8 cellular contexts compared by ENCODE assay signal in the genomic region with DNA sequence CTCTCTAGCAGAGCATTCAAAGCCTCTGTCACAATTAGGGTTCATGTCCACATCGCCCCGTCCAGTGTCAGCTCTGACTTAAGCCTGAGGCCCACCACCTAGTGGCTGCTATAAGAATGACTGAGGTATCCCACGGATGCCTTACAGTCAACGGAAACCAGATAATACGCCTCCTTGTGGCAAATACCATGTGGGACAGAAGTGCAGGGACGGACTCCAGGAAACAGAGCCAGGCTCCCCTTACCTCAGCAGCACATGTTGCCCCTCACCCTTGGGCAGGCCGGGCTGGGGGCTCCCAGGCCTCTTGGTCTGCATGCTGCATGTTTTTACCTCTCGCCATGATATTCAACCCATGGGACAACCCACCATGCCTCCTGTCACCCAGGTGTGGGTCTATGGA.
A peak's percentile ranks its signal among the peaks of the same experiment; 100 is the strongest.
DNase-seq lines count a peak whose midpoint lies in the region; ATAC-seq and TF ChIP-seq lines count a peak whose summit lies in the region.

No MANE protein-coding gene starts in this region.

- H3K79me2 ChIP-seq in PC-9 (ENCODE audit: low read depth): no peaks in the 10 kb centered on the region

- peaks cover 2% of the 10 kb centered on the region for H3K27me3 Mint-ChIP-seq in activated naive CD8-positive, alpha-beta T cell treated with anti-CD3 and anti-CD28 coated beads, Interleukin-2, amount 50 U/mL, for 24 hours

- no peaks in the 10 kb centered on the region for H3K4me1 ChIP-seq in PC-9 (replicated peaks; ENCODE audit: insufficient read depth)

- no peaks in the 10 kb centered on the region for H3K9me3 ChIP-seq in PC-9 (ENCODE audit: insufficient read depth, low read depth)

- H3K27ac ChIP-seq in 22Rv1: no peak overlapping the region
- H3K27ac ChIP-seq in PC-9: no peak overlapping the region

- no peak overlapping the region for H3K4me3 Mint-ChIP-seq in activated naive CD8-positive, alpha-beta T cell treated with anti-CD3 and anti-CD28 coated beads, Interleukin-2, amount 50 U/mL, for 24 hours

- no peak overlapping the region for H3K27ac Mint-ChIP-seq in activated naive CD8-positive, alpha-beta T cell treated with anti-CD3 and anti-CD28 coated beads, Interleukin-2, amount 50 U/mL, for 24 hours

- H3K9me3 Mint-ChIP-seq in activated naive CD8-positive, alpha-beta T cell treated with anti-CD3 and anti-CD28 coated beads, Interleukin-2, amount 50 U/mL, for 24 hours: no peaks in the 10 kb centered on the region

- H3K4me2 ChIP-seq in PC-9: no peak overlapping the region

- TF ChIP-seq CTCF in 22Rv1 (IDR thresholded peaks at IDR 0.05): peak; percentile 93
- TF ChIP-seq CTCF in GM12801 (IDR thresholded peaks at IDR 0.05; ENCODE audit: extremely low read depth, insufficient read length): peak; percentile 5
- TF ChIP-seq CTCF in PC-9 (conservative IDR thresholded peaks at IDR 0.05): peak; percentile 92

- peaks cover 7% of the 10 kb centered on the region; the same call in 1 of the 2 replicates for H3K27me3 ChIP-seq in PC-9 (ENCODE audit: insufficient read depth, low read depth)

- no peaks in the 10 kb centered on the region for H3K4me1 Mint-ChIP-seq in activated naive CD8-positive, alpha-beta T cell treated with anti-CD3 and anti-CD28 coated beads, Interleukin-2, amount 50 U/mL, for 24 hours

- peak; percentile 40 for DNase-seq in HK-2 (ENCODE audit: unreplicated experiment)
- DNase-seq in PC-9: peak; percentile 63 to 76
- peak; percentile 41 for DNase-seq in activated naive CD8-positive, alpha-beta T cell treated with anti-CD3 and anti-CD28 coated beads, Interleukin-2, amount 50 U/mL, for 24 hours
- DNase-seq in iPS DF 4.7 (ENCODE audit: extremely low read depth, low spot score): peak; percentile 99
- DNase-seq in stimulated activated CD4-positive, alpha-beta T cell treated with anti-CD3 and anti-CD28 coated beads, Interleukin-4, amount 100 ng/mL, for 1 hour: peak; percentile 17

- CTCF ChIA-PET in PC-9 (lab: Charles Lee): interaction anchor here (0.6 to 3.2 kb wide), 5 partner anchors 15 to 1016 kb away, joined by 3 to 82 read pairs (median 4); no protein-coding TSS in a partner anchor

- no peaks in the 10 kb centered on the region for H3F3A ChIP-seq in PC-9 (ENCODE audit: insufficient read depth, low read depth)

- H4K20me1 ChIP-seq in PC-9 (ENCODE audit: insufficient read depth): no peaks in the 10 kb centered on the region

- peak; percentile 72 for ATAC-seq in activated naive CD8-positive, alpha-beta T cell treated with anti-CD3 and anti-CD28 coated beads, Interleukin-2, amount 50 U/mL, for 24 hours
- ATAC-seq in HG03139 (IDR thresholded peaks at IDR 0.05; ENCODE audit: unreplicated experiment): no peak

- no peaks in the 10 kb centered on the region for H3K36me3 Mint-ChIP-seq in activated naive CD8-positive, alpha-beta T cell treated with anti-CD3 and anti-CD28 coated beads, Interleukin-2, amount 50 U/mL, for 24 hours (ENCODE audit: low read depth)

- intact Hi-C loops in PC-9 (cut with micrococcal nuclease; ENCODE audit: unreplicated experiment): loop anchor here (1.0 kb wide), 2 partner anchors 50 to 247 kb away; no protein-coding TSS in a partner anchor

- no TSS peak for BruUV-seq in PC-9 (replicated peaks; lab: Mats Ljungman, UMichigan)

- H3K36me3 ChIP-seq in PC-9 (ENCODE audit: low read depth): no peaks in the 10 kb centered on the region

- no peak overlapping the region for H2AFZ ChIP-seq in PC-9

- no peaks in the 10 kb centered on the region for H3K9me2 ChIP-seq in PC-9 (ENCODE audit: insufficient read depth)

- H3K4me3 ChIP-seq in PC-9: no peak overlapping the region

- POLR2A ChIA-PET in PC-9 (lab: Charles Lee; ENCODE audit: unreplicated experiment): interaction anchor here (0.5 to 0.6 kb wide), 2 partner anchors 48 to 163 kb away, joined by 3 read pairs; no protein-coding TSS in a partner anchor

Comparison
In these comparisons a context has a peak if more than half of its experiments do, and no peak if none do; other contexts are left out.
1. CTCF ChIP-seq: peak in every context shown above with its lines; median percentile 93 in 22Rv1; 92 in PC-9; 5 in GM12801.
2. DNase-seq: peak in every context shown above with its lines; median percentile 99 in iPS DF 4.7; 70 in PC-9; 41 in activated naive CD8-positive, alpha-beta T cell treated with anti-CD3 and anti-CD28 coated beads, Interleukin-2, amount 50 U/mL, for 24 hours; 40 in HK-2; 17 in stimulated activated CD4-positive, alpha-beta T cell treated with anti-CD3 and anti-CD28 coated beads, Interleukin-4, amount 100 ng/mL, for 1 hour.